ENCODE assay signal across 20 cellular contexts in genomic region chr1:152448496-152448895, GRCh38. TPM values are rescaled to one million over a fixed set of nuclear protein-coding genes. Genes with fewer than 3 reads are reported as not detected.
DNase-seq lines count a peak whose midpoint lies in the region; ATAC-seq and TF ChIP-seq lines count a peak whose summit lies in the region.
"Had no signal": no experiment of that assay in that cellular context is flagged by ENCODE, and none has a peak within 500 bp of the region (broad histone marks: within the 10 kb centered on the region; RNA-seq: fewer than 3 reads in every experiment).

No MANE protein-coding gene starts in this region.

- H2AFZ ChIP-seq in KMS-11 (ENCODE audit: low read depth) (peak overlapping the region; percentile 4; the same call in 1 of the 2 replicates), Loucy (ENCODE audit: low read length) (no peak overlapping the region)

- H4K20me1 ChIP-seq in KMS-11 (ENCODE audit: insufficient read depth) (no peaks in the 10 kb centered on the region), Loucy (ENCODE audit: insufficient read depth, low read length, poor library complexity, severe bottlenecking) (no peaks in the 10 kb centered on the region)

- no peak for TF ChIP-seq POLR2A in esophagus squamous epithelium (IDR thresholded peaks at IDR 0.05)

- H3K27ac ChIP-seq in KMS-11 (peak overlapping the region; percentile 29; the same call in 1 of the 2 replicates), esophagus squamous epithelium (peak overlapping the region; percentile 58 to 91 (median 86))

- TF ChIP-seq CTCF in KMS-11 (conservative IDR thresholded peaks at IDR 0.05; ENCODE audit: low read depth, low read length) = no peak
- no peak for TF ChIP-seq CTCF in Loucy (conservative IDR thresholded peaks at IDR 0.05; ENCODE audit: low read length)
- no peak for TF ChIP-seq CTCF in esophagus squamous epithelium (IDR thresholded peaks at IDR 0.05)

- H3K79me2 ChIP-seq in KMS-11 (ENCODE audit: insufficient read depth, low read depth) (no peaks in the 10 kb centered on the region), Loucy (ENCODE audit: insufficient read depth, low read length) (no peaks in the 10 kb centered on the region)

- H3K27me3 ChIP-seq in KMS-11 (ENCODE audit: insufficient read depth, low read depth) = no peaks in the 10 kb centered on the region
- no peaks in the 10 kb centered on the region for H3K27me3 ChIP-seq in Loucy (ENCODE audit: insufficient read depth, low read length, poor library complexity, severe bottlenecking)
- no peaks in the 10 kb centered on the region for H3K27me3 ChIP-seq in esophagus squamous epithelium

- H3K36me3 ChIP-seq in KMS-11 (ENCODE audit: insufficient read depth) (no peaks in the 10 kb centered on the region), Loucy (ENCODE audit: insufficient read depth, low read length) (no peaks in the 10 kb centered on the region), esophagus squamous epithelium (no peaks in the 10 kb centered on the region)
- H3K36me3 ChIP-seq: HAP-1 had no signal

- peak overlapping the region; percentile 64 for H3K4me2 ChIP-seq in KMS-11
- peak overlapping the region; percentile 15 for H3K4me2 ChIP-seq in Loucy (ENCODE audit: low read depth, low read length, poor library complexity, severe bottlenecking)

- H3F3A ChIP-seq in Loucy (ENCODE audit: low read depth) = no peaks in the 10 kb centered on the region

- H3K4me3 ChIP-seq in KMS-11 (IDR thresholded peaks at IDR 0.05; ENCODE audit: insufficient read depth, low read depth, low read length) = no peak overlapping the region
- no peak overlapping the region for H3K4me3 ChIP-seq in Loucy (ENCODE audit: low read length, poor library complexity, severe bottlenecking)
- H3K4me3 ChIP-seq in esophagus squamous epithelium = no peak overlapping the region
- H3K4me3 ChIP-seq: HAP-1 had no signal

- H3K9me3 ChIP-seq in Loucy (ENCODE audit: insufficient read depth, low read depth, low read length) (no peaks in the 10 kb centered on the region), esophagus squamous epithelium (no peaks in the 10 kb centered on the region)
- H3K9me3 ChIP-seq: HAP-1 had no signal

- WGBS in esophagus squamous epithelium, 2 donors = 74 to 81% methylated on average over 5 of the region's 5 CpGs

- H3K9ac ChIP-seq in KMS-11 (no peak overlapping the region), Loucy (ENCODE audit: low read depth, low read length, poor library complexity, severe bottlenecking) (no peak overlapping the region)

- ATAC-seq in HG02973 (IDR thresholded peaks at IDR 0.05; ENCODE audit: unreplicated experiment) (no peak), GM21447 (IDR thresholded peaks at IDR 0.05; ENCODE audit: unreplicated experiment) (no peak), left colon (no peak)

- no peak for DNase-seq in esophagus squamous epithelium (lab: John Stamatoyannopoulos, UW)
- DNase-seq in left colon = no peak
- DNase-seq: C1 segment of cervical spinal cord; Calu3; CD4-positive, alpha-beta memory T cell; COR-L47; DMS53; DMS79 treated with DMSO at 0.1 percent for 48 hours; GF-D8; GOT3; HFFc6 had no signal

- intact Hi-C loops in esophagus squamous epithelium (cut with DNase I) (no loop called here), left colon (cut with DNase I, micrococcal nuclease) (no loop called here)

- H3K9me2 ChIP-seq in Loucy (replicated peaks; ENCODE audit: low read depth, low read length) = no peaks in the 10 kb centered on the region

- H3K4me1 ChIP-seq in KMS-11 (ENCODE audit: low read depth, poor library complexity, severe bottlenecking) (peaks cover 81% of the 10 kb centered on the region), Loucy (ENCODE audit: insufficient read depth, low read length, poor library complexity, severe bottlenecking) (peaks cover 4% of the 10 kb centered on the region), esophagus squamous epithelium (peaks cover 18 to 71% (median 28%) of the 10 kb centered on the region in 3 donors)
- H3K4me1 ChIP-seq: HAP-1 had no signal

RNA-seq across cellular contexts. Expression of gene CRNN, which starts 34.4 kb away (rescaled TPM):
- total RNA-seq in esophagus squamous epithelium = 1,000 to 10,000 TPM; 1,263 to 5,310 (median 2,301) TPM
- total RNA-seq in left colon = not detected
- total RNA-seq: A172; A673; Calu3; CD4-positive, alpha-beta memory T cell; Daoy; G401; HFFc6 had no signal

Comparison
In these comparisons a context has a peak if more than half of its experiments do, and no peak if none do; other contexts are left out.
1. RNA of gene CRNN, which starts 34.4 kb away (total RNA-seq): 1,263 to 5,310 TPM in esophagus squamous epithelium; not detected in left colon; every median in the first group is over 1,000 times any median in the second.